In the genomic region with DNA sequence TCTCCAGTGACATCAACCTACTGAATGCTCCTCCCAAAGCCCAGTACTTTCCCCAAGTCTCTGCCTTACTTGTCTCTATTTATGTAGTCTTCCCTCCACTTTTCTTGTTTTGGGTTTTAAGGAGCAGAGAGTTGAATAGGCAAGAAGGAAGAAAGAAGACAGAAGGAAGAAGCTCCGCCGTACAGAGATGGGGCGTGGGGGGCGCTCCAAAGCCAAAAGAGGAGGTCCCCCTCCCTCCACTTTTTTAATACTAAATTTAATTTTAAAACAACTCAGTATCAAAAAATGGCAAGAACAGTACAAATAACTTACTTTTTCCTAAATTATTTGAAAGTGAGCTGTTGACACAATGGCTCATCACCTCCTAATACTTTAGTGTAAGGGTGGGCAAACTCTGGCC, we compare ENCODE assay signal across 32 cellular contexts. TPM values are rescaled to one million over a fixed set of nuclear protein-coding genes. Genes with fewer than 3 reads are reported as not detected.
"Had no signal": no experiment of that assay in that cellular context is flagged by ENCODE, and none has a peak within 500 bp of the region (broad histone marks: within the 10 kb centered on the region; RNA-seq: fewer than 3 reads in every experiment).

No MANE protein-coding gene starts in this region.

- DNase-seq: activated CD4-positive, alpha-beta memory T cell treated with anti-CD3 and anti-CD28 coated beads, Interleukin-2, amount 10 ng/mL, durations not matched to agents 7 days and 5 days; activated CD4-positive, alpha-beta T cell treated with anti-CD3 and anti-CD28 coated beads for 36 hours; activated CD4-positive, alpha-beta T cell treated with anti-CD3 and anti-CD28 coated beads, Interleukin-2, amount 50 U/mL, for 1 hour; activated gamma-delta T cell; activated naive CD4-positive, alpha-beta T cell treated with Interleukin-2 at 50 U/mL for 16 hours; activated naive CD8-positive, alpha-beta T cell treated with anti-CD3 and anti-CD28 coated beads, Interleukin-2, amount 10 ng/mL, durations not matched to agents 7 days and 5 days; activated T-cell treated with anti-CD3 and anti-CD28 coated beads, Interleukin-2, amount 50 U/mL, for 24 hours; amygdala; Kasumi-1; MG63; NCI-H1048; NCI-H1105 treated with DMSO at 0.1 percent for 48 hours; NCI-H1436; NCI-H1930; NCI-H2081 treated with DMSO at 0.1 percent for 48 hours; NCI-H345; NCI-H510A; NCI-H526; NCI-H748 treated with DMSO at 0.1 percent for 48 hours; NK-92 treated with Interleukin-12 subunit alpha and Interleukin-12 subunit beta, amount 100 ng/mL, for 24 hours; OCI-M1; Right ventricle myocardium superior; SW 1271; T-helper 1 cell; T1000 had no signal

- H3K9me3 Mint-ChIP-seq: activated CD4-positive, alpha-beta memory T cell treated with anti-CD3 and anti-CD28 coated beads, Interleukin-2, amount 10 ng/mL, durations not matched to agents 7 days and 5 days; activated naive CD4-positive, alpha-beta T cell treated with anti-CD3 and anti-CD28 coated beads, Interleukin-2, amount 50 U/mL, for 24 hours; activated naive CD8-positive, alpha-beta T cell treated with anti-CD3 and anti-CD28 coated beads, Interleukin-2, amount 10 ng/mL, durations not matched to agents 7 days and 5 days; activated T-cell treated with anti-CD3 and anti-CD28 coated beads, Interleukin-2, amount 50 U/mL, for 24 hours; activated T-helper 2 cell treated with anti-CD3 and anti-CD28 coated beads, Interferon-gamma antibody, Interleukin-2, Interleukin-4, amounts not matched to agents 10 μg/mL and 5 μg/mL and 100 μg/mL, durations not matched to agents 14 hours and 24 hours and 36 hours; central memory CD8-positive, alpha-beta T cell had no signal

- H3K27me3 Mint-ChIP-seq: activated CD4-positive, alpha-beta memory T cell treated with anti-CD3 and anti-CD28 coated beads, Interleukin-2, amount 10 ng/mL, durations not matched to agents 7 days and 5 days; activated CD4-positive, alpha-beta T cell treated with anti-CD3 and anti-CD28 coated beads for 36 hours; activated naive CD4-positive, alpha-beta T cell treated with anti-CD3 and anti-CD28 coated beads, Interleukin-2, amount 50 U/mL, for 24 hours; activated naive CD8-positive, alpha-beta T cell treated with anti-CD3 and anti-CD28 coated beads, Interleukin-2, amount 10 ng/mL, durations not matched to agents 7 days and 5 days; activated T-cell treated with anti-CD3 and anti-CD28 coated beads, Interleukin-2, amount 50 U/mL, for 24 hours; central memory CD8-positive, alpha-beta T cell had no signal

- H3K27ac Mint-ChIP-seq: activated CD4-positive, alpha-beta memory T cell treated with anti-CD3 and anti-CD28 coated beads, Interleukin-2, amount 10 ng/mL, durations not matched to agents 7 days and 5 days; activated CD4-positive, alpha-beta T cell treated with anti-CD3 and anti-CD28 coated beads for 36 hours; activated naive CD4-positive, alpha-beta T cell treated with anti-CD3 and anti-CD28 coated beads, Interleukin-2, amount 50 U/mL, for 24 hours; activated naive CD8-positive, alpha-beta T cell treated with anti-CD3 and anti-CD28 coated beads, Interleukin-2, amount 10 ng/mL, durations not matched to agents 7 days and 5 days; activated T-cell treated with anti-CD3 and anti-CD28 coated beads, Interleukin-2, amount 50 U/mL, for 24 hours; activated T-helper 2 cell treated with anti-CD3 and anti-CD28 coated beads, Interferon-gamma antibody, Interleukin-2, Interleukin-4, amounts not matched to agents 10 μg/mL and 5 μg/mL and 100 μg/mL, durations not matched to agents 14 hours and 24 hours and 36 hours had no signal

- H3K9me3 ChIP-seq: ascending aorta, MG63 had no signal

- H3K27me3 ChIP-seq: ascending aorta, cardiac muscle cell, MG63 had no signal

- H3K27ac ChIP-seq: ascending aorta, cardiac muscle cell had no signal

- ATAC-seq: activated CD4-positive, alpha-beta T cell treated with anti-CD3 and anti-CD28 coated beads for 36 hours; activated CD4-positive, CD25-positive, alpha-beta regulatory T cell treated with anti-CD3 and anti-CD28 coated beads, Interleukin-2, amount 50 U/mL, for 24 hours had no signal

- H3K4me3 ChIP-seq: ascending aorta, cardiac muscle cell, MG63 had no signal

- H3K4me3 Mint-ChIP-seq: activated CD4-positive, alpha-beta memory T cell treated with anti-CD3 and anti-CD28 coated beads, Interleukin-2, amount 10 ng/mL, durations not matched to agents 7 days and 5 days; activated CD4-positive, alpha-beta T cell treated with anti-CD3 and anti-CD28 coated beads for 36 hours; activated naive CD4-positive, alpha-beta T cell treated with anti-CD3 and anti-CD28 coated beads, Interleukin-2, amount 50 U/mL, for 24 hours; activated naive CD8-positive, alpha-beta T cell treated with anti-CD3 and anti-CD28 coated beads, Interleukin-2, amount 10 ng/mL, durations not matched to agents 7 days and 5 days; activated T-cell treated with anti-CD3 and anti-CD28 coated beads, Interleukin-2, amount 50 U/mL, for 24 hours; central memory CD8-positive, alpha-beta T cell had no signal

RNA-seq across cellular contexts. Expression of gene GFAP, which starts 20.7 kb away (rescaled TPM):
- total RNA-seq: activated CD4-positive, alpha-beta memory T cell treated with anti-CD3 and anti-CD28 coated beads, Interleukin-2, amount 10 ng/mL, durations not matched to agents 7 days and 5 days; activated CD4-positive, alpha-beta T cell treated with anti-CD3 and anti-CD28 coated beads for 36 hours; activated naive CD8-positive, alpha-beta T cell treated with anti-CD3 and anti-CD28 coated beads, Interleukin-2, amount 10 ng/mL, durations not matched to agents 7 days and 5 days; T-helper 2 cell treated with Interferon-gamma antibody and Interleukin-4, amounts not matched to agents 100 ng/mL and 5 ng/mL, for 36 hours had no signal

RNA-seq across cellular contexts. Expression of gene HIGD1B, which starts 47.0 kb away (rescaled TPM):
- total RNA-seq: activated CD4-positive, alpha-beta memory T cell treated with anti-CD3 and anti-CD28 coated beads, Interleukin-2, amount 10 ng/mL, durations not matched to agents 7 days and 5 days; activated CD4-positive, alpha-beta T cell treated with anti-CD3 and anti-CD28 coated beads for 36 hours; activated naive CD8-positive, alpha-beta T cell treated with anti-CD3 and anti-CD28 coated beads, Interleukin-2, amount 10 ng/mL, durations not matched to agents 7 days and 5 days; activated T-helper 2 cell treated with anti-CD3 and anti-CD28 coated beads, Interferon-gamma antibody, Interleukin-2, Interleukin-4, amounts not matched to agents 10 μg/mL and 5 μg/mL and 100 μg/mL, durations not matched to agents 14 hours and 24 hours and 36 hours; ascending aorta; cardiac muscle cell; T-helper 2 cell treated with Interferon-gamma antibody and Interleukin-4, amounts not matched to agents 100 ng/mL and 5 ng/mL, for 36 hours had no signal

RNA-seq across cellular contexts. Expression of gene KIF18B, which starts 52.9 kb away (rescaled TPM):
- total RNA-seq: ascending aorta had no signal
